In genomic region chr6:43290905-43291355, GRCh38 we compare ENCODE assay signal across 1 cellular context.
TF ChIP-seq lines count a peak whose summit lies in the region.

No MANE protein-coding gene starts in this region.

TF ChIP-seq in HepG2, 621 proteins besides CTCF, POLR2A, EP300 and RAD21 (continued from another document and continues in another):
- TF ChIP-seq YEATS4 (CRISPR knock-in tag; IDR thresholded peaks at IDR 0.05; ENCODE audit: borderline replicate concordance), result peak; percentile 87; the same call in 1 of the 2 replicates
- TF ChIP-seq POGK (CRISPR knock-in tag; conservative IDR thresholded peaks at IDR 0.05), result 0 out of 2 replicates have a peak, but pooled peaks have one; percentile 58
- peak; percentile 38; the same call in 1 of the 2 replicates for TF ChIP-seq ZXDC (CRISPR knock-in tag; IDR thresholded peaks at IDR 0.05)
- TF ChIP-seq HIVEP1 (CRISPR knock-in tag; IDR thresholded peaks at IDR 0.05), result no peak
- TF ChIP-seq ZBTB8A (CRISPR knock-in tag; IDR thresholded peaks at IDR 0.05; ENCODE audit: borderline replicate concordance, low read depth), result no peak
- no peak for TF ChIP-seq ZNF761 (CRISPR knock-in tag; conservative IDR thresholded peaks at IDR 0.05)
- TF ChIP-seq ZNF564 (CRISPR knock-in tag; IDR thresholded peaks at IDR 0.05), result 0 out of 2 replicates have a peak, but pooled peaks have one; percentile 75
- TF ChIP-seq ARID4A (CRISPR knock-in tag; IDR thresholded peaks at IDR 0.05; ENCODE audit: borderline replicate concordance), result peak; percentile 17; the same call in 1 of the 2 replicates
- peak; percentile 87 for TF ChIP-seq RARA (CRISPR knock-in tag; IDR thresholded peaks at IDR 0.05)
- no peak for TF ChIP-seq JUND (CRISPR knock-in tag; IDR thresholded peaks at IDR 0.05)
- peak; percentile 95 for TF ChIP-seq MED1 (CRISPR knock-in tag; IDR thresholded peaks at IDR 0.05)
- peak; percentile 83 for TF ChIP-seq ZNF574 (CRISPR knock-in tag; IDR thresholded peaks at IDR 0.05)
- TF ChIP-seq SOX5 (CRISPR knock-in tag; IDR thresholded peaks at IDR 0.05; ENCODE audit: borderline replicate concordance), result peak; percentile 85
- TF ChIP-seq ZSCAN9 (CRISPR knock-in tag; IDR thresholded peaks at IDR 0.05; ENCODE audit: borderline replicate concordance), result peak; percentile 73; the same call in 1 of the 2 replicates
- TF ChIP-seq HCFC1 (IDR thresholded peaks at IDR 0.05; ENCODE audit: low read depth, low read length), result no peak
- peak; percentile 54 for TF ChIP-seq RBFOX2 (IDR thresholded peaks at IDR 0.05; ENCODE audit: low read depth, low read length)
- no peak for TF ChIP-seq SETDB1 (CRISPR knock-in tag; IDR thresholded peaks at IDR 0.05; ENCODE audit: borderline replicate concordance)
- TF ChIP-seq TARDBP (CRISPR knock-in tag; IDR thresholded peaks at IDR 0.05), result peak; percentile 55; the same call in 1 of the 2 replicates
- TF ChIP-seq ZNF552 (CRISPR knock-in tag; IDR thresholded peaks at IDR 0.05; ENCODE audit: borderline replicate concordance), result no peak
- TF ChIP-seq ZNF598 (CRISPR knock-in tag; IDR thresholded peaks at IDR 0.05; ENCODE audit: borderline replicate concordance), result no peak
- no peak; the same call in 1 of the 2 replicates for TF ChIP-seq GMEB1 (CRISPR knock-in tag; IDR thresholded peaks at IDR 0.05; ENCODE audit: borderline replicate concordance)
- no peak; the same call in 1 of the 2 replicates for TF ChIP-seq ZNF772 (CRISPR knock-in tag; IDR thresholded peaks at IDR 0.05)
- TF ChIP-seq GFI1 (CRISPR knock-in tag; IDR thresholded peaks at IDR 0.05; ENCODE audit: borderline replicate concordance), result peak; percentile 80; the same call in 1 of the 2 replicates
- TF ChIP-seq TBX2 (CRISPR knock-in tag; IDR thresholded peaks at IDR 0.05; ENCODE audit: borderline replicate concordance), result peak; percentile 90
- peak; percentile 47; the same call in 1 of the 2 replicates for TF ChIP-seq POLR2AphosphoS5 (IDR thresholded peaks at IDR 0.05; ENCODE audit: low read depth, low read length)
- no peak for TF ChIP-seq ZNF790 (CRISPR knock-in tag; IDR thresholded peaks at IDR 0.05; ENCODE audit: borderline replicate concordance)
- peak; percentile 80; the same call in 1 of the 2 replicates for TF ChIP-seq HMG20A (CRISPR knock-in tag; IDR thresholded peaks at IDR 0.05; ENCODE audit: borderline replicate concordance)
- TF ChIP-seq IRX3 (CRISPR knock-in tag; IDR thresholded peaks at IDR 0.05; ENCODE audit: borderline replicate concordance, low read depth), result no peak
- TF ChIP-seq TAF15 (IDR thresholded peaks at IDR 0.05; ENCODE audit: low read depth, low read length, poor library complexity, severe bottlenecking), result no peak
- peak; percentile 37; the same call in 1 of the 2 replicates for TF ChIP-seq TFAP4 (IDR thresholded peaks at IDR 0.05; ENCODE audit: borderline replicate concordance, low read depth)
- peak; percentile 80 for TF ChIP-seq KAT8 (CRISPR knock-in tag; IDR thresholded peaks at IDR 0.05)
- TF ChIP-seq FOXK1 (CRISPR knock-in tag; IDR thresholded peaks at IDR 0.05; ENCODE audit: borderline replicate concordance, low read depth), result peak; percentile 89
- peak; percentile 44; the same call in 1 of the 2 replicates for TF ChIP-seq UBTF (CRISPR knock-in tag; IDR thresholded peaks at IDR 0.05)
- TF ChIP-seq ZNF335 (CRISPR knock-in tag; IDR thresholded peaks at IDR 0.05), result no peak
- TF ChIP-seq NCOR1 (IDR thresholded peaks at IDR 0.05; ENCODE audit: borderline replicate concordance, low read length), result peak; percentile 92
- peak; percentile 57 for TF ChIP-seq ELF3 (CRISPR knock-in tag; IDR thresholded peaks at IDR 0.05)
- peak; percentile 87 for TF ChIP-seq PITX1 (CRISPR knock-in tag; IDR thresholded peaks at IDR 0.05)
- 0 out of 2 replicates have a peak, but pooled peaks have one; percentile 88 for TF ChIP-seq FOXO4 (CRISPR knock-in tag; conservative IDR thresholded peaks at IDR 0.05)
- peak; percentile 72 for TF ChIP-seq ZNF503 (CRISPR knock-in tag; IDR thresholded peaks at IDR 0.05)
- peak; percentile 76; the same call in 1 of the 2 replicates for TF ChIP-seq ERF (CRISPR knock-in tag; IDR thresholded peaks at IDR 0.05)
